Comparison of ENCODE assay signal across 18 cellular contexts in the genomic region with DNA sequence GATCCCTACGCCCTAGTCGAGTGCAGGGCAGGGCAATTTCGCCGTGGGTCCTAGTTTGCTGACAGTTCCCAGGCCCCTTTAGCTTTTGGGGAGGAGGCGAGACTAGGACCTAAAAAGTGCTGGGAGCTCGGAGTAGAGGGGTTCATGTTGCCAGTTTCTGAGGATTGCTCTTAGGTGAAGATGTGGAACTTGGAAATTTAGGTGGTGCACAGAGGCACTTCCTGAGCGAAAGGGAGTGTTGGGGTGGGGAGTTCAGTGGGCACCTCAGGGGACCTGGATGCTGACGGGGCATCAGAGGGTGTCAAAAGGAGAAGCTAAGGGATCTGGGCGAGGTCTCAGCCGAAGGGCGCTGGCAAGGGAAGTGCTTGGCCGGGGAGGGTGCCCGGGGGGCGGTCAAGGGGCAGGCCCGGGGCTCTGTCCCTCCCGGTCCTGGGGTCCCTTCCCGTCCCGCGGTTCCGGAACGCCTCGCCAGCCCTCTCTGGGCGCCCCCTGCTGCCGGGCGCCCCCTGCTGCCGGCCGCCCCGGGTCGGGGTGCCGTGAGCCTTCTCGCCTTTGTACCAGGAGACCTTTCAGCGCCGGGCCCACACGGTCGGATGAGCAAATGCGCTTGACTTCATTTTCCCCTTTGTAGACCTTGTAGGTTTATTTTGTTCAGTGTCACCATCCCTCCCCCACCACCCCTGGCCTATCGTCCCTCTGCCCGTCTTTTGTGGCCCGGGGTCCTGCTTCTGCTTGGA. TPM values are rescaled to one million over a fixed set of nuclear protein-coding genes. Genes with fewer than 3 reads are reported as not detected.
DNase-seq lines count a peak whose midpoint lies in the region; ATAC-seq and TF ChIP-seq lines count a peak whose summit lies in the region.
"Had no signal": no experiment of that assay in that cellular context is flagged by ENCODE, and none has a peak within 500 bp of the region (broad histone marks: within the 10 kb centered on the region; RNA-seq: fewer than 3 reads in every experiment).

No MANE protein-coding gene starts in this region.

- no peak overlapping the region for H3K27ac ChIP-seq in 22Rv1
- H3K27ac ChIP-seq in iPS-20b (ENCODE audit: low read length) = no peak overlapping the region
- H3K27ac ChIP-seq in body of pancreas = no peak overlapping the region
- H3K27ac ChIP-seq: coronary artery, SK-N-MC, thoracic aorta had no signal

- intact Hi-C loops in body of pancreas (cut with DNase I) = no loop called here

- H3K4me1 ChIP-seq in iPS-20b (ENCODE audit: insufficient read depth, low read length) = peaks cover 12% of the 10 kb centered on the region; the same call in 1 of the 2 replicates
- H3K4me1 ChIP-seq in body of pancreas = peaks cover 18% of the 10 kb centered on the region

- H3K9me3 ChIP-seq in iPS-20b (ENCODE audit: insufficient read depth, low read depth, low read length) (peaks cover 3% of the 10 kb centered on the region; the same call in 1 of the 2 replicates), body of pancreas (no peaks in the 10 kb centered on the region)
- H3K9me3 ChIP-seq: MG63, thoracic aorta had no signal

- TF ChIP-seq CTCF in 22Rv1 (IDR thresholded peaks at IDR 0.05) = peak; percentile 22; the same call in 1 of the 2 replicates
- 0 out of 3 replicates have a peak, but pooled peaks have one; percentile 22 for TF ChIP-seq CTCF in GM12872 (IDR thresholded peaks at IDR 0.05; ENCODE audit: insufficient read depth, low read depth, low read length)
- peak; percentile 53 for TF ChIP-seq CTCF in WI38 (IDR thresholded peaks at IDR 0.05; ENCODE audit: low read depth, low read length)
- no peak for TF ChIP-seq CTCF in body of pancreas (IDR thresholded peaks at IDR 0.05)

- no peaks in the 10 kb centered on the region for H3K36me3 Mint-ChIP-seq in natural killer cell treated with Interleukin-12 subunit alpha and Interleukin-12 subunit beta and Interleukin-15 and Interleukin-18, amount 100 ng/mL, for 72 hours

- no peak for TF ChIP-seq POLR2A in body of pancreas (IDR thresholded peaks at IDR 0.05)

- H3K27me3 Mint-ChIP-seq in natural killer cell treated with Interleukin-12 subunit alpha and Interleukin-12 subunit beta and Interleukin-15 and Interleukin-18, amount 100 ng/mL, for 72 hours = peaks cover 66 to 79% of the 10 kb centered on the region in 2 donors

- H3K9ac ChIP-seq in iPS-20b (ENCODE audit: low read depth, low read length) = no peak overlapping the region

- DNase-seq in body of pancreas (no peak), mesenteric fat pad (ENCODE audit: low spot score) (no peak)
- no peak for DNase-seq in natural killer cell treated with Interleukin-12 subunit alpha and Interleukin-12 subunit beta and Interleukin-15 and Interleukin-18, amount 100 ng/mL, for 72 hours (ENCODE audit: low spot score)
- DNase-seq: activated CD4-positive, CD25-positive, alpha-beta regulatory T cell treated with anti-CD3 and anti-CD28 coated beads, Interleukin-2, amount 50 U/mL, for 72 hours; activated naive CD4-positive, alpha-beta T cell treated with anti-CD3 and anti-CD28 coated beads for 36 hours; MG63; NCI-H524 treated with DMSO at 0.1 percent for 48 hours had no signal

- H3K4me3 ChIP-seq in WI38 (ENCODE audit: low read depth, low read length) (no peak overlapping the region), iPS-20b (ENCODE audit: low read length) (peak overlapping the region; percentile 63), body of pancreas (no peak overlapping the region)
- H3K4me3 ChIP-seq: coronary artery, MG63, SK-N-MC, thoracic aorta had no signal

- WGBS in body of pancreas, 2 donors = 4 to 11% methylated on average over 27 to 39 of the region's 39 CpGs

- H3K4me1 Mint-ChIP-seq in natural killer cell treated with Interleukin-12 subunit alpha and Interleukin-12 subunit beta and Interleukin-15 and Interleukin-18, amount 100 ng/mL, for 72 hours (ENCODE audit: low read depth in 2 of 2) = no peaks in the 10 kb centered on the region

- H3K9me3 Mint-ChIP-seq in natural killer cell treated with Interleukin-12 subunit alpha and Interleukin-12 subunit beta and Interleukin-15 and Interleukin-18, amount 100 ng/mL, for 72 hours = no peaks in the 10 kb centered on the region
- H3K9me3 Mint-ChIP-seq: activated naive CD4-positive, alpha-beta T cell treated with anti-CD3 and anti-CD28 coated beads for 36 hours had no signal

- H3K27me3 ChIP-seq in iPS-20b (ENCODE audit: insufficient read depth, low read length) (peaks cover 100% of the 10 kb centered on the region), body of pancreas (peaks cover 0 to 24% of the 10 kb centered on the region in 2 donors)

- H3K4me3 Mint-ChIP-seq in natural killer cell treated with Interleukin-12 subunit alpha and Interleukin-12 subunit beta and Interleukin-15 and Interleukin-18, amount 100 ng/mL, for 72 hours = no peak overlapping the region
- H3K4me3 Mint-ChIP-seq: activated naive CD4-positive, alpha-beta T cell treated with anti-CD3 and anti-CD28 coated beads for 36 hours; B cell had no signal

- no peak for ATAC-seq in HG03521 (IDR thresholded peaks at IDR 0.05; ENCODE audit: unreplicated experiment)
- no peak for ATAC-seq in body of pancreas
- ATAC-seq in natural killer cell treated with Interleukin-12 subunit alpha and Interleukin-12 subunit beta and Interleukin-15 and Interleukin-18, amount 100 ng/mL, for 72 hours = no peak

- H3K36me3 ChIP-seq in iPS-20b (ENCODE audit: insufficient read depth, low read depth, low read length) (no peaks in the 10 kb centered on the region), body of pancreas (replicated peaks in 1 of 2; ENCODE audit: insufficient read depth in 1 of 2, low read depth in 2 of 2) (no peaks in the 10 kb centered on the region)
- H3K36me3 ChIP-seq: MG63, thoracic aorta had no signal

- H3K27ac Mint-ChIP-seq in natural killer cell treated with Interleukin-12 subunit alpha and Interleukin-12 subunit beta and Interleukin-15 and Interleukin-18, amount 100 ng/mL, for 72 hours = no peak overlapping the region
- H3K27ac Mint-ChIP-seq: activated naive CD4-positive, alpha-beta T cell treated with anti-CD3 and anti-CD28 coated beads for 36 hours; B cell had no signal

RNA-seq across cellular contexts. Expression of a gene that starts 3.0 kb away (rescaled TPM):
- not detected for total RNA-seq in body of pancreas
- total RNA-seq in mesenteric fat pad = not detected
- total RNA-seq in natural killer cell treated with Interleukin-12 subunit alpha and Interleukin-12 subunit beta and Interleukin-15 and Interleukin-18, amount 100 ng/mL, for 72 hours = not detected
- total RNA-seq: activated naive CD4-positive, alpha-beta T cell treated with anti-CD3 and anti-CD28 coated beads for 36 hours; B cell; frontal cortex; renal cortical epithelial cell; thoracic aorta had no signal

Comparison
In these comparisons a context has a peak if more than half of its experiments do, and no peak if none do; other contexts are left out.
1. CTCF ChIP-seq: peak in 22Rv1 (single experiment), GM12872 (single experiment) and WI38 (single experiment); none in body of pancreas (0 of 7).